ENCODE assay signal across 9 cellular contexts in genomic region chr5:36606052-36606436, GRCh38. TPM values are rescaled to one million over a fixed set of nuclear protein-coding genes. Genes with fewer than 3 reads are reported as not detected.
DNase-seq lines count a peak whose midpoint lies in the region; ATAC-seq and TF ChIP-seq lines count a peak whose summit lies in the region.
"Had no signal": no experiment of that assay in that cellular context is flagged by ENCODE, and none has a peak within 500 bp of the region (broad histone marks: within the 10 kb centered on the region; RNA-seq: fewer than 3 reads in every experiment).

No MANE protein-coding gene starts in this region.

- H3K14ac ChIP-seq in H9 (ENCODE audit: insufficient read depth, low read length), result no peak overlapping the region

- H3K9me3 ChIP-seq in H9 (ENCODE audit: control insufficient read depth, low read depth, low read length) (no peaks in the 10 kb centered on the region), right atrium auricular region (no peaks in the 10 kb centered on the region), skeletal muscle tissue (ENCODE audit: control insufficient read depth in 3 of 3, low read length in 3 of 3) (no peaks in the 10 kb centered on the region)

- H4K20me1 ChIP-seq in H9 (ENCODE audit: control insufficient read depth, insufficient read depth, insufficient read length), result no peaks in the 10 kb centered on the region

- no peak overlapping the region for H4K8ac ChIP-seq in H9 (replicated peaks; ENCODE audit: insufficient read length, low read depth, low read length)

- H3K27ac Mint-ChIP-seq in H9, result peak overlapping the region in 1 of 3 experiments; percentile 17; a peak in 1 of 7 replicates
- H3K27ac Mint-ChIP-seq in activated CD4-positive, alpha-beta memory T cell treated with anti-CD3 and anti-CD28 coated beads for 36 hours, result no peak overlapping the region

- H3K27me3 Mint-ChIP-seq in H9 (ENCODE audit: low read depth), result peaks cover 5% of the 10 kb centered on the region
- peaks cover 53% of the 10 kb centered on the region for H3K27me3 Mint-ChIP-seq in activated CD4-positive, alpha-beta memory T cell treated with anti-CD3 and anti-CD28 coated beads for 36 hours

- no peaks in the 10 kb centered on the region for H3K79me2 ChIP-seq in H9 (ENCODE audit: insufficient read depth, low read length)

- peak overlapping the region; percentile 82 for H3K4me2 ChIP-seq in H9 (ENCODE audit: insufficient read depth, insufficient read length, low read length)

- H3K36me3 ChIP-seq in right atrium auricular region, result no peaks in the 10 kb centered on the region
- H3K36me3 ChIP-seq in skeletal muscle tissue (ENCODE audit: control insufficient read depth in 3 of 3, insufficient read depth in 3 of 3, low read length in 3 of 3), result no peaks in the 10 kb centered on the region

- H3K56ac ChIP-seq in H9 (ENCODE audit: insufficient read length, low read depth, low read length), result no peak overlapping the region

- H3K9me3 Mint-ChIP-seq in H9, result no peaks in the 10 kb centered on the region
- H3K9me3 Mint-ChIP-seq in activated CD4-positive, alpha-beta memory T cell treated with anti-CD3 and anti-CD28 coated beads for 36 hours, result no peaks in the 10 kb centered on the region

- no peak overlapping the region for H3K4ac ChIP-seq in H9 (ENCODE audit: low read depth, low read length)

- H3K36me3 Mint-ChIP-seq in H9 (ENCODE audit: insufficient read depth in 1 of 3, low read depth in 3 of 3), result peaks cover 0 to 15% (median 10%) of the 10 kb centered on the region in 3 experiments; a peak in 4 of 7 replicates
- H3K36me3 Mint-ChIP-seq in activated CD4-positive, alpha-beta memory T cell treated with anti-CD3 and anti-CD28 coated beads for 36 hours, result no peaks in the 10 kb centered on the region

- no peak overlapping the region for H2BK20ac ChIP-seq in H9 (ENCODE audit: low read depth, low read length, poor library complexity, severe bottlenecking)

- H3T11ph ChIP-seq in H9 (ENCODE audit: low read length), result no peak overlapping the region

- WGBS in H9 (ENCODE audit: extremely low coverage, insufficient read length, low lambda C conversion rate), result no CpG with 5 or more reads among the region's 11 CpGs

- H3K79me1 ChIP-seq in H9 (ENCODE audit: insufficient read depth, low read depth, low read length, poor library complexity, severe bottlenecking), result no peaks in the 10 kb centered on the region

- CTCF ChIA-PET in activated CD4-positive, alpha-beta memory T cell treated with anti-CD3 and anti-CD28 coated beads for 36 hours (lab: Charles Lee), result no interaction called here

- POLR2A ChIA-PET in activated CD4-positive, alpha-beta memory T cell treated with anti-CD3 and anti-CD28 coated beads for 36 hours (lab: Charles Lee), result no interaction called here

- peaks cover 6% of the 10 kb centered on the region; the same call in 1 of the 2 replicates for H3K4me1 ChIP-seq in H9 (ENCODE audit: insufficient read depth, low read length)
- peaks cover 0 to 14% of the 10 kb centered on the region in 2 donors for H3K4me1 ChIP-seq in right atrium auricular region
- H3K4me1 ChIP-seq in skeletal muscle tissue (ENCODE audit: control insufficient read depth in 3 of 3, insufficient read depth in 3 of 3, low read length in 3 of 3), result peaks cover 0 to 13% (median 8%) of the 10 kb centered on the region in 3 donors

- no peak overlapping the region for H4K5ac ChIP-seq in H9 (ENCODE audit: insufficient read length, low read depth, low read length)

- no peak overlapping the region for H3K18ac ChIP-seq in H9 (ENCODE audit: insufficient read length, low read depth, low read length)

- H3K4me3 Mint-ChIP-seq in H9, result peak overlapping the region; percentile 79 to 93
- peak overlapping the region; percentile 72 for H3K4me3 Mint-ChIP-seq in activated CD4-positive, alpha-beta memory T cell treated with anti-CD3 and anti-CD28 coated beads for 36 hours

- DNase-seq in H9 (no peak), right atrium auricular region (ENCODE audit: low spot score) (no peak), DMS 273 treated with DMSO at 0.1 percent for 48 hours (lab: John Stamatoyannopoulos, UW) (no peak), SW 1271 (lab: John Stamatoyannopoulos, UW) (no peak), glomerular visceral epithelial cell (ENCODE audit: extremely low spot score) (no peak)
- DNase-seq in activated CD4-positive, alpha-beta memory T cell treated with anti-CD3 and anti-CD28 coated beads for 36 hours, result no peak
- DNase-seq: cerebellar nuclear complex had no signal

- H2BK5ac ChIP-seq in H9 (ENCODE audit: insufficient read length, low read length), result no peak overlapping the region

- H2BK12ac ChIP-seq in H9 (ENCODE audit: insufficient read length, low read depth, low read length), result no peak overlapping the region

- intact Hi-C loops in activated CD4-positive, alpha-beta memory T cell treated with anti-CD3 and anti-CD28 coated beads for 36 hours (cut with micrococcal nuclease), result loop anchor here (1.0 to 5.0 kb wide), 4 partner anchors 85 to 454 kb away; partner anchors contain the start of genes LMBRD2, NIPBL and SKP2

- no peak overlapping the region for H2BK120ac ChIP-seq in H9 (ENCODE audit: low read depth, low read length, poor library complexity, severe bottlenecking)

- no peak overlapping the region for H2AK5ac ChIP-seq in H9 (ENCODE audit: insufficient read length, low read length)

- H2BK15ac ChIP-seq in H9 (ENCODE audit: low read depth, low read length), result no peak overlapping the region

- no peak for TF ChIP-seq CTCF in H9 (conservative IDR thresholded peaks at IDR 0.05)
- TF ChIP-seq CTCF in right atrium auricular region (IDR thresholded peaks at IDR 0.05), result no peak

- H4K91ac ChIP-seq in H9 (ENCODE audit: insufficient read length, low read depth, low read length), result no peak overlapping the region

- H3K27ac ChIP-seq in H9 (ENCODE audit: insufficient read length, low read depth, low read length), result no peak overlapping the region
- peak overlapping the region; percentile 83 to 89 for H3K27ac ChIP-seq in right atrium auricular region
- H3K27ac ChIP-seq in skeletal muscle tissue (ENCODE audit: low read depth, low read length), result peak overlapping the region; percentile 82

- no peak overlapping the region for H3K23ac ChIP-seq in H9 (ENCODE audit: insufficient read length, low read depth, low read length)

- no peak overlapping the region for H2AFZ ChIP-seq in H9 (ENCODE audit: low read length)

- H3K4me3 ChIP-seq in right atrium auricular region (peak overlapping the region; percentile 59 to 60), skeletal muscle tissue (ENCODE audit: low read length in 3 of 3) (peak overlapping the region; percentile 74 to 87 (median 79))

- ATAC-seq in HG03354 (IDR thresholded peaks at IDR 0.05; ENCODE audit: poor library complexity, severe bottlenecking, unreplicated experiment), result no peak

- peaks cover 42 to 59% of the 10 kb centered on the region in 2 experiments for H3K4me1 Mint-ChIP-seq in H9
- H3K4me1 Mint-ChIP-seq in activated CD4-positive, alpha-beta memory T cell treated with anti-CD3 and anti-CD28 coated beads for 36 hours (ENCODE audit: low read depth), result peaks cover 18% of the 10 kb centered on the region

- H3K9ac ChIP-seq in H9 (ENCODE audit: extremely low read depth, insufficient read length, low read length), result no peak overlapping the region
- peak overlapping the region; percentile 82 to 91 (median 85) for H3K9ac ChIP-seq in skeletal muscle tissue (ENCODE audit: low read depth in 1 of 3, low read length in 3 of 3)

- peaks cover 5% of the 10 kb centered on the region for H3K23me2 ChIP-seq in H9 (ENCODE audit: insufficient read length, low read depth, low read length, poor library complexity, severe bottlenecking)

- no peaks in the 10 kb centered on the region for H3K27me3 ChIP-seq in H9 (ENCODE audit: insufficient read depth, low read length)
- H3K27me3 ChIP-seq in right atrium auricular region, result no peaks in the 10 kb centered on the region
- H3K27me3 ChIP-seq in skeletal muscle tissue (ENCODE audit: control insufficient read depth in 3 of 3, insufficient read depth in 3 of 3, low read length in 3 of 3), result no peaks in the 10 kb centered on the region

RNA-seq across cellular contexts. Expression of gene SLC1A3, which starts 0.4 kb away (rescaled TPM):
- 18.4 and 18.6 TPM in 2 replicates for total RNA-seq in H9 (2021)
- total RNA-seq in activated CD4-positive, alpha-beta memory T cell treated with anti-CD3 and anti-CD28 coated beads for 36 hours, result under 1 TPM in 1 of 2 experiments, not detected in 1; 0.29 TPM
- 10 to 100 TPM; 31.8 to 50.9 TPM for total RNA-seq in right atrium auricular region
- 27.1 TPM for total RNA-seq in skeletal muscle tissue

Comparison
In these comparisons a context has a peak if more than half of its experiments do, and no peak if none do; other contexts are left out.
1. RNA of gene SLC1A3, which starts 0.4 kb away (total RNA-seq): 31.8 to 50.9 TPM in right atrium auricular region, 27.1 TPM in skeletal muscle tissue (single experiment) and 18.4 to 18.6 TPM in H9; 0.29 TPM in activated CD4-positive, alpha-beta memory T cell treated with anti-CD3 and anti-CD28 coated beads for 36 hours; every median in the first group is over 10 times any median in the second.